ENCODE assay signal across 23 cellular contexts in genomic region chr17:47299239-47299910, GRCh38.
"Had no signal": no experiment of that assay in that cellular context is flagged by ENCODE, and none has a peak within 500 bp of the region (broad histone marks: within the 10 kb centered on the region; RNA-seq: fewer than 3 reads in every experiment).

No MANE protein-coding gene starts in this region.

- H3K9me3 ChIP-seq: colonic mucosa, psoas muscle, testis had no signal

- DNase-seq: colonic mucosa; effector CD4-positive, alpha-beta T cell; endodermal cell; erythroblast; foreskin keratinocyte; immature natural killer cell; kidney; left cardiac atrium; left ventricle myocardium superior; mesenchymal stem cell; midbrain; psoas muscle; retina; stimulated activated CD4-positive, alpha-beta T cell treated with anti-CD3 and anti-CD28 coated beads, Interleukin-2, amount 100 ng/mL, for 24 hours; stimulated activated CD4-positive, alpha-beta T cell treated with anti-CD3 and anti-CD28 coated beads, Interleukin-4, amount 100 ng/mL, for 4 hours; stimulated activated naive B cell treated with anti-CD40 and anti-IgM and Interleukin-4, amounts not matched to agents 10 μg/mL and 1 μg/mL and 100 μg/mL, for 72 hours; stimulated activated naive CD8-positive, alpha-beta T cell treated with anti-CD3 and anti-CD28 coated beads, Interleukin-15, amount 100 ng/mL, for 72 hours; testis; trophoblast cell had no signal

- H3K4me1 ChIP-seq: colonic mucosa, foreskin keratinocyte, psoas muscle had no signal

- FAIRE-seq: endothelial cell of umbilical vein, kidney had no signal

- H3K27ac ChIP-seq: colonic mucosa, foreskin keratinocyte, psoas muscle, skin epidermis, testis had no signal

- H3K4me3 ChIP-seq: colonic mucosa, lung, psoas muscle, skin epidermis, testis had no signal

- H3K36me3 ChIP-seq: colonic mucosa had no signal

- H3K27me3 ChIP-seq: colonic mucosa, testis had no signal

- ATAC-seq: foreskin keratinocyte; left cardiac atrium; left ventricle myocardium superior; psoas muscle; sciatic nerve; stimulated activated naive B cell treated with anti-CD40 and anti-IgM and Interleukin-4, amounts not matched to agents 10 μg/mL and 1 μg/mL and 100 μg/mL, for 72 hours; stimulated activated naive CD8-positive, alpha-beta T cell treated with anti-CD3 and anti-CD28 coated beads, Interleukin-15, amount 100 ng/mL, for 72 hours had no signal
